1 cellular context compared by ENCODE assay signal in the genomic region with DNA sequence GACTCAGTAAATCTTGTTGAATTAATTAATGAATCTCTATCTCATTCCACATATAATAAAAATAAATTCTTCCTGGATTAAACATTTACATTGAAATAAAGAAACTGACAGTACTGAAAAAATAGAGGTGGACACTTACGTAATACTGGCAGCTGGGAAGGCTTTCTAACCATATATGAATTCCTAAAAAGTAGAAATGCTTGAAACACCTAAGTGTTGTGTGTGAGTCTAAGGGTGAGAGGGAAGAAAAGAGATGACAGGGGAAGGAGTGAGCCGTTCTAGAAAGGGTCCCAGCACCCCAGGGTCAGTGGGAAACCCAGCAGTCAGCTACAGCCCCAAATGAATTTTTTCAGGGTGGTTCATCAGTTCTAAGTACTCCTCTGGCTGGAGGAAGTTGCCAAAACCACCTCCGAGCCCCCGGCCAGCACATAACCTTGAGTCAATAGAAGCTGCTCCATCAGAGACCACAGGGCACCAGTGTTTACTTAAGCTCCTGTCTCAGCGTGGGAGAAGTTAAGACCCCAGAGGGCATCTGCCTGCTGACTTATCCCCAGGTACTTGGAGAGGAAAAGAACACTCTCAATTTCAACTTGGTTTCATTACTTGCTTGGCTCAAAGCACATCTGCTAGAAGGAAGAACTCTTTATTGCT.
TF ChIP-seq lines count a peak whose summit lies in the region.

No MANE protein-coding gene starts in this region.

TF ChIP-seq in GM12878, 131 proteins besides CTCF, POLR2A, EP300 and RAD21 (continued from another document):
- TF ChIP-seq WRNIP1 (IDR thresholded peaks at IDR 0.05; ENCODE audit: borderline replicate concordance, low read depth, low read length) = no peak
- TF ChIP-seq YY1 (IDR thresholded peaks at IDR 0.05; ENCODE audit: low read depth, low read length) = no peak
- TF ChIP-seq TARDBP (IDR thresholded peaks at IDR 0.05; ENCODE audit: borderline replicate concordance) = no peak
- TF ChIP-seq, protein P1, sequence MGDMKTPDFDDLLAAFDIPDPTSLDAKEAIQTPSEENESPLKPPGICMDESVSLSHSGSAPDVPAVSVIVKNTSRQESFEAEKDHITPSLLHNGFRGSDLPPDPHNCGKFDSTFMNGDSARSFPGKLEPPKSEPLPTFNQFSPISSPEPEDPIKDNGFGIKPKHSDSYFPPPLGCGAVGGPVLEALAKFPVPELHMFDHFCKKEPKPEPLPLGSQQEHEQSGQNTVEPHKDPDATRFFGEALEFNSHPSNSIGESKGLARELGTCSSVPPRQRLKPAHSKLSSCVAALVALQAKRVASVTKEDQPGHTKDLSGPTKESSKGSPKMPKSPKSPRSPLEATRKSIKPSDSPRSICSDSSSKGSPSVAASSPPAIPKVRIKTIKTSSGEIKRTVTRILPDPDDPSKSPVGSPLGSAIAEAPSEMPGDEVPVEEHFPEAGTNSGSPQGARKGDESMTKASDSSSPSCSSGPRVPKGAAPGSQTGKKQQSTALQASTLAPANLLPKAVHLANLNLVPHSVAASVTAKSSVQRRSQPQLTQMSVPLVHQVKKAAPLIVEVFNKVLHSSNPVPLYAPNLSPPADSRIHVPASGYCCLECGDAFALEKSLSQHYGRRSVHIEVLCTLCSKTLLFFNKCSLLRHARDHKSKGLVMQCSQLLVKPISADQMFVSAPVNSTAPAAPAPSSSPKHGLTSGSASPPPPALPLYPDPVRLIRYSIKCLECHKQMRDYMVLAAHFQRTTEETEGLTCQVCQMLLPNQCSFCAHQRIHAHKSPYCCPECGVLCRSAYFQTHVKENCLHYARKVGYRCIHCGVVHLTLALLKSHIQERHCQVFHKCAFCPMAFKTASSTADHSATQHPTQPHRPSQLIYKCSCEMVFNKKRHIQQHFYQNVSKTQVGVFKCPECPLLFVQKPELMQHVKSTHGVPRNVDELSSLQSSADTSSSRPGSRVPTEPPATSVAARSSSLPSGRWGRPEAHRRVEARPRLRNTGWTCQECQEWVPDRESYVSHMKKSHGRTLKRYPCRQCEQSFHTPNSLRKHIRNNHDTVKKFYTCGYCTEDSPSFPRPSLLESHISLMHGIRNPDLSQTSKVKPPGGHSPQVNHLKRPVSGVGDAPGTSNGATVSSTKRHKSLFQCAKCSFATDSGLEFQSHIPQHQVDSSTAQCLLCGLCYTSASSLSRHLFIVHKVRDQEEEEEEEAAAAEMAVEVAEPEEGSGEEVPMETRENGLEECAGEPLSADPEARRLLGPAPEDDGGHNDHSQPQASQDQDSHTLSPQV (IDR thresholded peaks at IDR 0.05) = no peak
- no peak for TF ChIP-seq BMI1 (IDR thresholded peaks at IDR 0.05; ENCODE audit: borderline replicate concordance)
- no peak for TF ChIP-seq TCF12 (IDR thresholded peaks at IDR 0.05; ENCODE audit: low read depth, low read length)
- no peak for TF ChIP-seq CREM (IDR thresholded peaks at IDR 0.05; ENCODE audit: low read depth)
- TF ChIP-seq CEBPZ (IDR thresholded peaks at IDR 0.05; ENCODE audit: low read depth, low read length) = no peak
- no peak for TF ChIP-seq SUPT20H (IDR thresholded peaks at IDR 0.05; ENCODE audit: borderline replicate concordance, control insufficient read depth, low read depth, low read length)
- TF ChIP-seq NKRF (conservative IDR thresholded peaks at IDR 0.05) = no peak
- no peak for TF ChIP-seq SPI1 (IDR thresholded peaks at IDR 0.05; ENCODE audit: borderline replicate concordance, insufficient read depth, low read depth, low read length)
- TF ChIP-seq SIX5 (IDR thresholded peaks at IDR 0.05; ENCODE audit: low read depth, low read length, severe bottlenecking) = no peak
- TF ChIP-seq SMC3 (IDR thresholded peaks at IDR 0.05; ENCODE audit: borderline replicate concordance, low read length) = no peak
